ENCODE assay signal across 14 cellular contexts in genomic region chr21:15053531-15053930, GRCh38.
"Had no signal": no experiment of that assay in that cellular context is flagged by ENCODE, and none has a peak within 500 bp of the region (broad histone marks: within the 10 kb centered on the region; RNA-seq: fewer than 3 reads in every experiment).

No MANE protein-coding gene starts in this region.

- H3K27me3 Mint-ChIP-seq: activated B cell treated with CpG ODN at 0.5 μM for 24 hours; activated naive CD8-positive, alpha-beta T cell treated with anti-CD3 and anti-CD28 coated beads for 36 hours had no signal

- DNase-seq: activated B cell treated with CpG ODN at 0.5 μM for 24 hours; activated CD4-positive, alpha-beta T cell treated with anti-CD3 and anti-CD28 coated beads, Interleukin-2, amount 50 U/mL, for 1 hour; activated effector memory CD4-positive, alpha-beta T cell treated with anti-CD3 and anti-CD28 coated beads, Interleukin-2, amount 50 U/mL, for 16 hours; activated naive CD8-positive, alpha-beta T cell treated with anti-CD3 and anti-CD28 coated beads for 36 hours; anterior cingulate cortex; dorsolateral prefrontal cortex; esophagus squamous epithelium; foreskin fibroblast; head of caudate nucleus; stimulated activated CD4-positive, alpha-beta T cell treated with anti-CD3 and anti-CD28 coated beads, Interleukin-4, amount 100 ng/mL, for 1 hour; stimulated activated CD8-positive, alpha-beta memory T cell treated with anti-CD3 and anti-CD28 coated beads, Interleukin-4, amount 100 ng/mL, for 48 hours; stimulated activated naive CD8-positive, alpha-beta T cell treated with anti-CD3 and anti-CD28 coated beads, Interleukin-15, Interleukin-2, amounts not matched to agents 100 U/mL and 50 U/mL, for 24 hours; testis had no signal

- H3K27ac Mint-ChIP-seq: activated B cell treated with CpG ODN at 0.5 μM for 24 hours; activated naive CD8-positive, alpha-beta T cell treated with anti-CD3 and anti-CD28 coated beads for 36 hours; T-helper 1 cell treated with Interleukin-12 subunit alpha and Interleukin-12 subunit beta and Interleukin-4 antibody, amounts not matched to agents 30 μg/mL and 1 μg/mL, for 36 hours had no signal

- H3K27ac ChIP-seq: dorsolateral prefrontal cortex, esophagus squamous epithelium, testis had no signal

- H3K9me3 Mint-ChIP-seq: activated B cell treated with CpG ODN at 0.5 μM for 24 hours; activated naive CD8-positive, alpha-beta T cell treated with anti-CD3 and anti-CD28 coated beads for 36 hours; T-helper 1 cell treated with Interleukin-12 subunit alpha and Interleukin-12 subunit beta and Interleukin-4 antibody, amounts not matched to agents 30 μg/mL and 1 μg/mL, for 36 hours had no signal

- H3K9me3 ChIP-seq: esophagus squamous epithelium, testis had no signal

- H3K4me3 ChIP-seq: dorsolateral prefrontal cortex, esophagus squamous epithelium, testis had no signal

- H3K36me3 ChIP-seq: esophagus squamous epithelium had no signal

- H3K27me3 ChIP-seq: dorsolateral prefrontal cortex, esophagus squamous epithelium, testis had no signal

- H3K4me3 Mint-ChIP-seq: activated B cell treated with CpG ODN at 0.5 μM for 24 hours; T-helper 1 cell treated with Interleukin-12 subunit alpha and Interleukin-12 subunit beta and Interleukin-4 antibody, amounts not matched to agents 30 μg/mL and 1 μg/mL, for 36 hours had no signal
